In the genomic region with DNA sequence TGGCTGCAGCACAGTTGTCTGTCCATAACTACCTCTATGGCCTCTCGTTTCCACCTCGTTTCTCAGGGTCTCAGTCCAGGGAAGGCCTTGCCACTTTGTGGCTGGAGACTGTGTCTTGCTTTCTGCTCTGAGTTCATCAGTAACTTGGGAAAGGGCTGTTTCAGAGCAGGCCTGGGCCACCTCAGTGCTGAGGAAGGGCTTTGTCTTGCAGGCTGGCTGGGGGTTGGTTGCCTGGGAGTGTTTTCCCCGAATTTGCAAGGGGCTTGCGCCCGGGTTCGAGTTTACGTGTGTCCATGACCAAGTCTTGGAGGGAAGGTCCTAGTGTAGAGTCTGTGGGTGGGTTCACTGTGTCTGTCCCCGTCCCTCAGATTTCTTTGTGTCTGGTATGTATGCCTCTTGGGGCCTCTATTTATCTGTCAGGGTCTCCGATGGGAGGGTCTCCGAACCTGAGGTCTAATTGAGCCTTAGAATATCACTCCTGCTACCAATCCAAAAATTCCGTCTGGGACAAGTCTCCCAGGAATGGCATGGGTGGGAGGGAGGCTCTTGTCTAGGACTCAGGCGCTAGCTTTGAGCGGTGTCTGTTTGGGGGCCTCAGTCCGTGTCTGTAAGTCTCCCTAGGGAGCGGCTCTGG, we compare ENCODE assay signal across 7 cellular contexts. TPM values are rescaled to one million over a fixed set of nuclear protein-coding genes. Genes with fewer than 3 reads are reported as not detected.
DNase-seq lines count a peak whose midpoint lies in the region; ATAC-seq and TF ChIP-seq lines count a peak whose summit lies in the region.
"Had no signal": no experiment of that assay in that cellular context is flagged by ENCODE, and none has a peak within 500 bp of the region (broad histone marks: within the 10 kb centered on the region; RNA-seq: fewer than 3 reads in every experiment).

No MANE protein-coding gene starts in this region.

- H3K4me3 ChIP-seq in HUES6 (ENCODE audit: low read depth, low read length): peak overlapping the region; percentile 92
- peak overlapping the region; percentile 80 for H3K4me3 ChIP-seq in endodermal cell (ENCODE audit: low read length)
- peak overlapping the region; percentile 51 to 55 for H3K4me3 ChIP-seq in prostate gland

- H3K27ac ChIP-seq in HUES6 (ENCODE audit: low read depth, low read length) (no peak overlapping the region), endodermal cell (ENCODE audit: low read depth, low read length) (peak overlapping the region; percentile 72), prostate gland (peak overlapping the region; percentile 86 to 87)

- H3K36me3 ChIP-seq in HUES6 (ENCODE audit: control insufficient read depth, insufficient read depth, low read length) (peaks cover 9% of the 10 kb centered on the region), endodermal cell (ENCODE audit: control insufficient read depth, insufficient read depth, low read length) (peaks cover 17% of the 10 kb centered on the region), prostate gland (peaks cover 0 to 2% of the 10 kb centered on the region in 2 donors)

- H3K4me1 ChIP-seq in HUES6 (ENCODE audit: control insufficient read depth, insufficient read depth, low read length) (peaks cover 11% of the 10 kb centered on the region), endodermal cell (ENCODE audit: control insufficient read depth, insufficient read depth, low read length) (no peaks in the 10 kb centered on the region), prostate gland (replicated peaks) (no peaks in the 10 kb centered on the region)

- peaks cover 31% of the 10 kb centered on the region for H3K27me3 ChIP-seq in HUES6 (ENCODE audit: control insufficient read depth, insufficient read depth, low read length)
- no peaks in the 10 kb centered on the region for H3K27me3 ChIP-seq in endodermal cell (ENCODE audit: control insufficient read depth, insufficient read depth, low read length, poor library complexity, severe bottlenecking)
- no peaks in the 10 kb centered on the region for H3K27me3 ChIP-seq in prostate gland (replicated peaks; ENCODE audit: insufficient read depth)

- peak overlapping the region; percentile 76 for H3K9ac ChIP-seq in HUES6 (ENCODE audit: low read length)
- H3K9ac ChIP-seq in endodermal cell (ENCODE audit: extremely low read depth, low read length, poor library complexity, severe bottlenecking): peak overlapping the region; percentile 27

- no peak for ATAC-seq in GM18868 (IDR thresholded peaks at IDR 0.05; ENCODE audit: unreplicated experiment)
- ATAC-seq in HG03025 (IDR thresholded peaks at IDR 0.05; ENCODE audit: low FRiP score, unreplicated experiment): no peak

- H3K36me3 Mint-ChIP-seq in endodermal cell (ENCODE audit: low read depth): peaks cover 17% of the 10 kb centered on the region

- intact Hi-C loops in prostate gland (cut with DNase I): no loop called here

- TF ChIP-seq POLR2A in prostate gland (IDR thresholded peaks at IDR 0.05): no peak

- peaks cover 10% of the 10 kb centered on the region for H3K4me1 Mint-ChIP-seq in endodermal cell

- H3K4me3 Mint-ChIP-seq in endodermal cell: peak overlapping the region; percentile 66

- H3K9me3 ChIP-seq in HUES6 (ENCODE audit: control insufficient read depth, insufficient read depth, low read depth, low read length) (no peaks in the 10 kb centered on the region), endodermal cell (ENCODE audit: control insufficient read depth, low read length) (no peaks in the 10 kb centered on the region), prostate gland (no peaks in the 10 kb centered on the region)

- DNase-seq in endodermal cell (no peak), prostate gland (ENCODE audit: low spot score) (no peak), MV-4-11 (lab: John Stamatoyannopoulos, UW) (no peak)
- DNase-seq: activated CD8-positive, alpha-beta memory T cell treated with anti-CD3 and anti-CD28 coated beads for 24 hours had no signal

- H3K27ac Mint-ChIP-seq in endodermal cell: no peak overlapping the region

- 47 to 68% methylated on average over 4 to 15 of the region's 15 CpGs for WGBS in endodermal cell (ENCODE audit: insufficient coverage in 1 of 2, insufficient read length in 1 of 2), 2 experiments
- WGBS in prostate gland: 45% methylated on average over 15 of the region's 15 CpGs

- no peak for TF ChIP-seq CTCF in endodermal cell (conservative IDR thresholded peaks at IDR 0.05)
- no peak for TF ChIP-seq CTCF in prostate gland (IDR thresholded peaks at IDR 0.05)

- peaks cover 54% of the 10 kb centered on the region for H3K27me3 Mint-ChIP-seq in endodermal cell (ENCODE audit: insufficient read depth)

- no peaks in the 10 kb centered on the region for H3K9me3 Mint-ChIP-seq in endodermal cell

RNA-seq across cellular contexts. Expression of a gene that starts 0.6 kb away (rescaled TPM):
- total RNA-seq in endodermal cell (1 to 10 TPM; 7.5 to 10.0 TPM), prostate gland (100 to 1,000 TPM in 1 of 2 donors, 10 to 100 TPM in 1; 62.0 to 115 TPM)
- 24.3 TPM for polyA plus RNA-seq in endodermal cell (2013, experiment 1 of 2)
- polyA plus RNA-seq in endodermal cell (2013, experiment 2 of 2): 20.8 TPM

RNA-seq across cellular contexts. Expression of a gene that starts 11.6 kb away (rescaled TPM):
- total RNA-seq in endodermal cell (under 1 TPM; 0.22 to 0.24 TPM), prostate gland (under 1 TPM; 0.55 to 0.62 TPM)
- polyA plus RNA-seq in endodermal cell (2013, experiment 1 of 2): 0.28 TPM
- polyA plus RNA-seq in endodermal cell (2013, experiment 2 of 2): 0.17 TPM

RNA-seq across cellular contexts. Expression of a gene that starts 12.1 kb away (rescaled TPM):
- total RNA-seq in endodermal cell: 10 to 100 TPM in 1 of 2 donors, 1 to 10 TPM in 1; 9.4 to 12.1 TPM
- polyA plus RNA-seq in endodermal cell (2013, experiment 1 of 2): 8.5 TPM
- 8.5 TPM for polyA plus RNA-seq in endodermal cell (2013, experiment 2 of 2)
- total RNA-seq in prostate gland: 10 to 100 TPM; 10.0 to 20.3 TPM

RNA-seq across cellular contexts. Expression of a gene that starts 28.8 kb away (rescaled TPM):
- 1 to 10 TPM in 1 of 2 donors, under 1 TPM in 1; 0.31 to 1.5 TPM for total RNA-seq in endodermal cell
- 1.00 TPM for polyA plus RNA-seq in endodermal cell (2013, experiment 1 of 2)
- polyA plus RNA-seq in endodermal cell (2013, experiment 2 of 2): 0.79 TPM
- 1 to 10 TPM; 1.2 to 3.3 TPM for total RNA-seq in prostate gland

RNA-seq across cellular contexts. Expression of a gene that starts 36.8 kb away (rescaled TPM):
- 10 to 100 TPM; 45.4 to 50.8 TPM for total RNA-seq in endodermal cell
- 60.5 TPM for polyA plus RNA-seq in endodermal cell (2013, experiment 1 of 2)
- polyA plus RNA-seq in endodermal cell (2013, experiment 2 of 2): 48.5 TPM
- total RNA-seq in prostate gland: 100 to 1,000 TPM; 142 to 153 TPM

Comparison
In these comparisons a context has a peak if more than half of its experiments do, and no peak if none do; other contexts are left out.
1. RNA of a gene that starts 0.6 kb away (total RNA-seq): 62.0 to 115 TPM in prostate gland; 7.5 to 10.0 TPM in endodermal cell; every median in the first group is over 4 times any median in the second.
2. Peak in every context shown above with its lines, with median percentiles within 50 percentile points of each other: H3K4me3 ChIP-seq.